Comparison of ENCODE assay signal across 14 cellular contexts in the genomic region with DNA sequence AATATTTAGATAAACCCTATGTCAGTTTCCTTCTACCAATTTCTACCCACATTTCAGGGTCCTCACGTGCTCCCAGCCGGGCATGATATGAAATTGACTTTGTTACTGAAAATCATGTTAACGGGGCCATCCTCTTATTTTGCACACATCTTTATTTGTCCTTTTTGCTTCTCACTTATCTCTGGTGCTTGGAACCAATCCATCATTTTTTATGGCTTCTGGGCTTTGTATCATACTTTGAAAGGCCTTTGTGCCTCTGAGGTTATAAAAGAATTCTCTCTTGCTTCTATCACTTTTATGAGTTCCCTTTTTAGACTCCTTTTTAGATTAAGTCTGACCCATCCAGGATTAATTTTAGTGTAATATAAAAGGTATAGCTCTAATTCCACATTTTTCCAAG.
"Had no signal": no experiment of that assay in that cellular context is flagged by ENCODE, and none has a peak within 500 bp of the region (broad histone marks: within the 10 kb centered on the region; RNA-seq: fewer than 3 reads in every experiment).

No MANE protein-coding gene starts in this region.

- DNase-seq: activated CD4-positive, alpha-beta T cell treated with anti-CD3 and anti-CD28 coated beads, Interleukin-2, amount 10 ng/mL, durations not matched to agents 7 days and 5 days; activated CD8-positive, alpha-beta memory T cell treated with anti-CD3 and anti-CD28 coated beads, Interleukin-2, amount 50 U/mL, for 48 hours; activated gamma-delta T cell treated with Interleukin-2 at 50 U/mL for 16 hours; activated naive CD8-positive, alpha-beta T cell treated with anti-CD3 and anti-CD28 coated beads for 36 hours; brain microvascular endothelial cell; cortex of kidney; effector memory CD4-positive, alpha-beta T cell; head of caudate nucleus; lower lobe of right lung; midbrain; stimulated activated CD4-positive, alpha-beta T cell treated with anti-CD3 and anti-CD28 coated beads, Interleukin-15, amount 100 ng/mL, for 24 hours; stimulated activated CD4-positive, alpha-beta T cell treated with anti-CD3 and anti-CD28 coated beads, Interleukin-4, amount 100 ng/mL, for 1 hour; stimulated activated naive CD8-positive, alpha-beta T cell treated with anti-CD3 and anti-CD28 coated beads, Interleukin-15, Interleukin-2, amounts not matched to agents 100 U/mL and 50 U/mL, for 24 hours; SW 1271 had no signal

- ATAC-seq: lower lobe of right lung; stimulated activated naive CD8-positive, alpha-beta T cell treated with anti-CD3 and anti-CD28 coated beads, Interleukin-15, Interleukin-2, amounts not matched to agents 100 U/mL and 50 U/mL, for 24 hours had no signal

- H3K4me1 ChIP-seq: lower lobe of right lung had no signal

- H3K4me3 ChIP-seq: lower lobe of right lung had no signal

- H3K27me3 ChIP-seq: brain microvascular endothelial cell had no signal

- H3K36me3 ChIP-seq: brain microvascular endothelial cell, lower lobe of right lung had no signal

- H3K27ac ChIP-seq: brain microvascular endothelial cell, lower lobe of right lung had no signal

- H3K9me3 ChIP-seq: lower lobe of right lung had no signal
